Comparison of ENCODE assay signal across 1 cellular context in the genomic region with DNA sequence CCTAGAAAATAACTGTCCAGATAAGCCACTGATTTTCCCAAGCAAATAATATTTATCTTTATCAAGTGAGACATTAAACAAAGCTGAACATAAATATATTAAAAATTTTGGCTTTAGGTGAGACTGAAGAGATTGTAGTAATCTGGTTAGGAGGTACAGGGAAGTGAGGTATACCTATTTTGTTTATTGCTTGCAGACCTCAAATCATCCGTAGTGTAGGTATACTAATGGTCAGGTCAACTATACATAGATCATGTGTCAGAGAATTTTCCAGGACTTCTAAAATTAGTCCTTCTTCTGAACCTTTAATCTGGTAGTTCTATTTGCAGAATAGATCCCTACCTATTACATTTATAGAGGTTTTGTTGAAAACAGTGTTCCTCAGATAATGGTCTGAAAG.
TF ChIP-seq lines count a peak whose summit lies in the region.

No MANE protein-coding gene starts in this region.

TF ChIP-seq in GM12878, 131 proteins besides CTCF, POLR2A, EP300 and RAD21:
- TF ChIP-seq SIX5 (IDR thresholded peaks at IDR 0.05; ENCODE audit: low read depth, low read length, severe bottlenecking) (no peak), STAT3 (IDR thresholded peaks at IDR 0.05; ENCODE audit: low read depth, low read length) (no peak), GATAD2B (conservative IDR thresholded peaks at IDR 0.05; ENCODE audit: low read depth) (no peak), CREB1 (IDR thresholded peaks at IDR 0.05; ENCODE audit: low read depth) (no peak)
